In the genomic region with DNA sequence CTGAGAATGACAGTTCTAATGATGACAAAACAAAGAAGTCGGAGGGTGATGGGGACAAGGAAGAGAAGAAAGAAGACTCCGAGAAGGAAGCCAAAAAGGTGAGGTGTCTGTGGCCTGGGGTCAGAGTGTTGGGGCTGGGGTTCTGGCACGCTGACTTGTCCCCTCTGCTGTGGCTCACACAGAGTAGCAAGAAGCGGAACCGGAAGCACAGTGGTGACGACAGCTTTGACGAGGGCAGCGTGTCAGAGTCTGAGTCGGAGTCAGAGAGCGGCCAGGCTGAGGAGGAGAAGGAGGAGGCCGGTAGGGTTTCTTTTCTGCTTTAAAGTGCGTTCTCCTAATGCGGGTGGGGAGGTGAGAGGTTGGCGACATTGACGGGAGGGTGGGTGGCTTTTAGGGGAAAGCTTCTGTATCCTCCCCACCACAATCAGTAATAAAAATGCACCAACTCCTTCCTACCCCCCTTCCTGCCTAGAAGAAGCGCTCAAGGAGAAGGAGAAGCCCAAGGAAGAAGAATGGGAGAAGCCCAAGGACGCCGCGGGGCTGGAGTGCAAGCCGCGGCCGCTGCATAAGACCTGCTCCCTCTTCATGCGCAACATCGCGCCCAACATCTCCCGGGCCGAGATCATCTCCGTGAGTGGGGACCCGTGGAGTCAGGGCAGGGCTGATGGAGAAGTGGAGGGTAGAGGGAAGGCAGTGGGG, we compare ENCODE assay signal across 16 cellular contexts. TPM values are rescaled to one million over a fixed set of nuclear protein-coding genes. Genes with fewer than 3 reads are reported as not detected.
A peak's percentile ranks its signal among the peaks of the same experiment; 100 is the strongest.
DNase-seq lines count a peak whose midpoint lies in the region; ATAC-seq lines count a peak whose summit lies in the region.
"Had no signal": no experiment of that assay in that cellular context is flagged by ENCODE, and none has a peak within 500 bp of the region (broad histone marks: within the 10 kb centered on the region; RNA-seq: fewer than 3 reads in every experiment).

No MANE protein-coding gene starts in this region.

- H3K4me3 Mint-ChIP-seq in T-helper 1 cell treated with Interleukin-12 subunit alpha and Interleukin-12 subunit beta and Interleukin-4 antibody, amounts not matched to agents 30 μg/mL and 1 μg/mL, for 36 hours = no peak overlapping the region
- H3K4me3 Mint-ChIP-seq in central memory CD8-positive, alpha-beta T cell = peak overlapping the region; percentile 77

- H3K4me1 Mint-ChIP-seq in T-helper 1 cell treated with Interleukin-12 subunit alpha and Interleukin-12 subunit beta and Interleukin-4 antibody, amounts not matched to agents 30 μg/mL and 1 μg/mL, for 36 hours (ENCODE audit: low read depth) = peaks cover 29% of the 10 kb centered on the region
- peaks cover 75% of the 10 kb centered on the region for H3K4me1 Mint-ChIP-seq in central memory CD8-positive, alpha-beta T cell

- peak; percentile 80 for ATAC-seq in central memory CD8-positive, alpha-beta T cell (replicated peaks; ENCODE audit: extremely low read depth, poor library complexity, severe bottlenecking)
- ATAC-seq in left lobe of liver = no peak
- ATAC-seq in HG03139 (IDR thresholded peaks at IDR 0.05; ENCODE audit: unreplicated experiment) = no peak

- peaks cover 63% of the 10 kb centered on the region for H3K36me3 Mint-ChIP-seq in T-helper 1 cell treated with Interleukin-12 subunit alpha and Interleukin-12 subunit beta and Interleukin-4 antibody, amounts not matched to agents 30 μg/mL and 1 μg/mL, for 36 hours (ENCODE audit: low read depth)
- peaks cover 76% of the 10 kb centered on the region for H3K36me3 Mint-ChIP-seq in central memory CD8-positive, alpha-beta T cell (ENCODE audit: insufficient read depth)

- H3K27me3 Mint-ChIP-seq in T-helper 1 cell treated with Interleukin-12 subunit alpha and Interleukin-12 subunit beta and Interleukin-4 antibody, amounts not matched to agents 30 μg/mL and 1 μg/mL, for 36 hours (ENCODE audit: low read depth) = no peaks in the 10 kb centered on the region
- H3K27me3 Mint-ChIP-seq in central memory CD8-positive, alpha-beta T cell = no peaks in the 10 kb centered on the region

- no peaks in the 10 kb centered on the region for H3K9me3 Mint-ChIP-seq in T-helper 1 cell treated with Interleukin-12 subunit alpha and Interleukin-12 subunit beta and Interleukin-4 antibody, amounts not matched to agents 30 μg/mL and 1 μg/mL, for 36 hours
- H3K9me3 Mint-ChIP-seq in central memory CD8-positive, alpha-beta T cell = no peaks in the 10 kb centered on the region

- DNase-seq in stimulated activated naive CD4-positive, alpha-beta T cell treated with Interleukin-2 at 50 U/mL for 16 hours (lab: John Stamatoyannopoulos, UW) = peak; percentile 15
- no peak for DNase-seq in stimulated activated naive CD4-positive, alpha-beta T cell (lab: John Stamatoyannopoulos, UW)
- peak; percentile 47 to 84 for DNase-seq in central memory CD8-positive, alpha-beta T cell (ENCODE audit: low spot score in 2 of 2)
- DNase-seq in NCI-H2171 treated with DMSO at 0.1 percent for 48 hours (lab: John Stamatoyannopoulos, UW) (no peak), left lobe of liver (ENCODE audit: low spot score) (no peak), substantia nigra (lab: John Stamatoyannopoulos, UW) (no peak)
- DNase-seq: activated CD4-positive, CD25-positive, alpha-beta regulatory T cell treated with anti-CD3 and anti-CD28 coated beads, Interleukin-2, amount 50 U/mL, for 72 hours; erythroblast; GM23248; NCI-H446 treated with DMSO at 0.1 percent for 48 hours; Right ventricle myocardium superior; trophoblast cell had no signal

- no peak overlapping the region for H3K27ac ChIP-seq in substantia nigra (ENCODE audit: low read depth, low read length, poor library complexity, severe bottlenecking)
- H3K27ac ChIP-seq: C4-2B, GM23248, KMS-11 had no signal

- H3K27ac Mint-ChIP-seq in T-helper 1 cell treated with Interleukin-12 subunit alpha and Interleukin-12 subunit beta and Interleukin-4 antibody, amounts not matched to agents 30 μg/mL and 1 μg/mL, for 36 hours = peak overlapping the region; percentile 38
- H3K27ac Mint-ChIP-seq in central memory CD8-positive, alpha-beta T cell (ENCODE audit: low read depth) = peak overlapping the region; percentile 88

RNA-seq across cellular contexts. Expression of gene UFSP1, which starts 4.6 kb away (rescaled TPM):
- 1.8 TPM for total RNA-seq in left lobe of liver

RNA-seq across cellular contexts. Expression of gene SRRT, which starts 10.0 kb away (rescaled TPM):
- total RNA-seq in left lobe of liver = 53.9 TPM

RNA-seq across cellular contexts. Expression of gene ACHE, which starts 10.8 kb away (rescaled TPM):
- total RNA-seq in left lobe of liver = 0.48 TPM
- total RNA-seq: GM23248 had no signal

RNA-seq across cellular contexts. Expression of gene TRIP6, which starts 17.7 kb away (rescaled TPM):
- total RNA-seq in left lobe of liver = 24.6 TPM

RNA-seq across cellular contexts. Expression of gene SLC12A9, which starts 32.4 kb away (rescaled TPM):
- 10.1 TPM for total RNA-seq in left lobe of liver

Comparison
In these comparisons a context has a peak if more than half of its experiments do, and no peak if none do; other contexts are left out.
1. DNase-seq: peak in stimulated activated naive CD4-positive, alpha-beta T cell treated with Interleukin-2 at 50 U/mL for 16 hours (single experiment) and central memory CD8-positive, alpha-beta T cell (2 of 2); none in stimulated activated naive CD4-positive, alpha-beta T cell (0 of 6), NCI-H2171 treated with DMSO at 0.1 percent for 48 hours (single experiment), left lobe of liver (single experiment) and substantia nigra (0 of 49).